18 cellular contexts compared by ENCODE assay signal in the genomic region with DNA sequence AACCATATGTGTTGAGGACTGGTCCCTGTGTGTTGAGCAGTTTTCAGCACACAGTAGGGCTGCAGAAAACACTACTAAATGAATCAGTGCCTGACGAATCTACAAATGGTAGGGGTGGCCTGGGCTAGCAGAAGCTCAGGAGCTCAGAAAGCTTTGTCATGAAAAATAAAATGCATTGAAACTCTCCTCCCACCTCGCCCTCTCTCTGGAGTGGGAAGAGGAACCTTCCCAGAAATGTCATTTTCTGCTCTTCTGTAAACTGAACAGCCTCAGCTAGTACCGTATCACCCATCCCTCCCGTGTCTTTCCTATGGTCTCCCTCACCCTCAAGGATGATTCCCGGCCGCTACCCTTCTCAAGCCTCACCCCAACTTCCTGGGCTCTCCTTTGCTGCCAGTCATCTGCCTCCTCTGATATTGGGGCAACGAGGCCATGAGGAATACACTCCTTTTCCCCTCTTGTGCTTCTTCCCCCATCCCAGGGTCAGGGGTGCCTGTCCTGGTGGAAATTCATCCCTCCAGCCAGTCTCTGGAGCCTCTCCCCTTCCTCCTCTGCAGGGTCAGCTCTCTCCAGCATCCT.
A peak's percentile ranks its signal among the peaks of the same experiment; 100 is the strongest.
DNase-seq lines count a peak whose midpoint lies in the region; ATAC-seq, FAIRE-seq and TF ChIP-seq lines count a peak whose summit lies in the region.
"Had no signal": no experiment of that assay in that cellular context is flagged by ENCODE, and none has a peak within 500 bp of the region (broad histone marks: within the 10 kb centered on the region; RNA-seq: fewer than 3 reads in every experiment).

No MANE protein-coding gene starts in this region.

- POLR2A ChIA-PET in H1 (lab: Charles Lee; ENCODE audit: partially characterized antibody), result no interaction called here

- 96% methylated on average over 7 of the region's 7 CpGs; no CpG with 5 or more reads in 1 of the 2 experiments for WGBS in H1 (ENCODE audit: extremely low coverage in 1 of 2, insufficient coverage in 1 of 2, insufficient read length in 1 of 2, insufficient replicate concordance in 2 of 2, low coverage in 1 of 2, low lambda C conversion rate in 2 of 2, missing lambda C conversion rate in 1 of 2), 2 experiments

- H3K27ac Mint-ChIP-seq in T-helper 17 cell, result peak overlapping the region; percentile 12
- H3K27ac Mint-ChIP-seq: CD14-positive monocyte; CD8-positive, alpha-beta T cell had no signal

- H3K23ac ChIP-seq in H1 (ENCODE audit: insufficient read length), result no peak overlapping the region

- H3K56ac ChIP-seq in H1 (replicated peaks; ENCODE audit: insufficient read length, low read depth, low read length), result no peak overlapping the region

- no peaks in the 10 kb centered on the region for H3K23me2 ChIP-seq in H1 (ENCODE audit: low read depth, low read length)

- 0 out of 2 replicates have a peak overlapping the region, but pooled peaks have one; percentile 28 for H3K18ac ChIP-seq in H1 (ENCODE audit: extremely low read depth, low read length)

- no peaks in the 10 kb centered on the region for H3K36me3 Mint-ChIP-seq in T-helper 17 cell (ENCODE audit: low read depth)
- H3K36me3 Mint-ChIP-seq: CD14-positive monocyte; CD8-positive, alpha-beta T cell had no signal

- H2BK12ac ChIP-seq in H1 (ENCODE audit: low read depth, low read length), result peak overlapping the region; percentile 70

- H3K4me3 ChIP-seq in H1 (ENCODE audit: extremely low read depth in 1 of 4, insufficient read depth in 2 of 4, low read depth in 3 of 4, low read length in 4 of 4) (no peak overlapping the region), gastrocnemius medialis (no peak overlapping the region)

- peaks cover 26% of the 10 kb centered on the region for H3K27me3 Mint-ChIP-seq in T-helper 17 cell

- H3K14ac ChIP-seq in H1 (ENCODE audit: insufficient read length), result no peak overlapping the region

- CTCF ChIA-PET in H1 (lab: Charles Lee; ENCODE audit: partially characterized antibody), result interaction anchor here (0.7 to 1.5 kb wide), 6 partner anchors 9 to 178 kb away, joined by 3 to 4 read pairs (median 3); no protein-coding TSS in a partner anchor

- DNase-seq in activated CD8-positive, alpha-beta memory T cell treated with anti-CD3 and anti-CD28 coated beads for 24 hours, result peak; percentile 17
- no peak for DNase-seq in activated CD8-positive, alpha-beta memory T cell treated with anti-CD3 and anti-CD28 coated beads, Interleukin-2, amount 50 U/mL, for 4 hours
- DNase-seq in T-helper 17 cell (no peak), H1 (ENCODE audit: low read depth in 1 of 2, low spot score in 2 of 2) (peak in 1 of 2 experiments; percentile 30), mucosa of gallbladder (ENCODE audit: low spot score) (peak; percentile 6), gastrocnemius medialis (no peak), DMS53 (lab: John Stamatoyannopoulos, UW) (no peak)
- DNase-seq: COR-L47, DMS153, DND-41, GF-D8 had no signal

- TF ChIP-seq RAD21 in H1 (IDR thresholded peaks at IDR 0.05 in 1 of 2, conservative IDR thresholded peaks at IDR 0.05 in 1 of 2; ENCODE audit: low read depth in 2 of 2, low read length in 2 of 2), result no peak

- no peak overlapping the region for H2BK120ac ChIP-seq in H1 (replicated peaks; ENCODE audit: low read depth, low read length)

- TF ChIP-seq POLR2A in H1 (IDR thresholded peaks at IDR 0.05; ENCODE audit: control extremely low read depth in 1 of 2, low read depth in 2 of 2, low read length in 2 of 2), result no peak
- no peak for TF ChIP-seq POLR2A in gastrocnemius medialis (IDR thresholded peaks at IDR 0.05)

- no peak overlapping the region for H3K4ac ChIP-seq in H1 (replicated peaks; ENCODE audit: insufficient read length, low read depth, low read length)

- H3K4me1 Mint-ChIP-seq in T-helper 17 cell, result no peaks in the 10 kb centered on the region
- H3K4me1 Mint-ChIP-seq: CD14-positive monocyte had no signal

- no peaks in the 10 kb centered on the region for H3K9me3 ChIP-seq in T-helper 17 cell (ENCODE audit: control insufficient read depth, low read length, poor library complexity, severe bottlenecking)
- peaks cover 3 to 7% of the 10 kb centered on the region in 2 experiments; a peak in 3 of 4 replicates for H3K9me3 ChIP-seq in H1 (ENCODE audit: insufficient read depth in 2 of 2, low read depth in 1 of 2, low read length in 1 of 2)
- no peaks in the 10 kb centered on the region for H3K9me3 ChIP-seq in gastrocnemius medialis

- H4K20me1 ChIP-seq in H1 (replicated peaks in 1 of 2; ENCODE audit: control insufficient read depth in 1 of 2, insufficient read depth in 2 of 2, low read length in 2 of 2), result no peaks in the 10 kb centered on the region

- FAIRE-seq in H1 (lab: Jason Lieb, UNC), result no peak
- FAIRE-seq: D721Med, GM19239, H54 had no signal

- no peak overlapping the region; the same call in 1 of the 2 replicates for H2BK20ac ChIP-seq in H1 (ENCODE audit: low read length)

- ATAC-seq in T-helper 17 cell, result no peak
- ATAC-seq in gastrocnemius medialis, result no peak
- ATAC-seq in GM21786 (IDR thresholded peaks at IDR 0.05; ENCODE audit: unreplicated experiment), result no peak
- ATAC-seq: CD8-positive, alpha-beta T cell had no signal

- no peak overlapping the region for H2AK5ac ChIP-seq in H1 (ENCODE audit: low read depth, low read length)

- TF ChIP-seq CTCF in H1 (IDR thresholded peaks at IDR 0.05; ENCODE audit: control extremely low read depth in 1 of 3, insufficient read depth in 1 of 3, low read depth in 1 of 3, low read length in 3 of 3), result no peak
- TF ChIP-seq CTCF in gastrocnemius medialis (IDR thresholded peaks at IDR 0.05 in 4 of 5, conservative IDR thresholded peaks at IDR 0.05 in 1 of 5), result no peak

- no peaks in the 10 kb centered on the region for H3K79me1 ChIP-seq in H1 (ENCODE audit: low read depth, low read length)

- no peak overlapping the region for H3K9ac ChIP-seq in H1 (replicated peaks in 1 of 4; ENCODE audit: extremely low read depth in 1 of 4, low read depth in 3 of 4, low read length in 3 of 4)

- H3K27ac ChIP-seq in H1 (ENCODE audit: low read depth, low read length), result no peak overlapping the region
- H3K27ac ChIP-seq in gastrocnemius medialis, result no peak overlapping the region
- H3K27ac ChIP-seq: 22Rv1 had no signal

- H3K4me3 Mint-ChIP-seq in T-helper 17 cell, result no peak overlapping the region
- H3K4me3 Mint-ChIP-seq: CD14-positive monocyte; CD8-positive, alpha-beta T cell had no signal

- H2BK15ac ChIP-seq in H1 (ENCODE audit: low read length), result no peak overlapping the region; the same call in 1 of the 2 replicates

- H4K8ac ChIP-seq in H1 (ENCODE audit: extremely low read depth, insufficient read depth, low read length), result no peak overlapping the region

- no peak overlapping the region for H4K5ac ChIP-seq in H1 (ENCODE audit: insufficient read length, low read depth, low read length)

- 0 out of 2 replicates have a peak overlapping the region, but pooled peaks have one; percentile 40 for H2BK5ac ChIP-seq in H1 (ENCODE audit: low read depth, low read length)

- no peak for TF ChIP-seq EP300 in H1 (IDR thresholded peaks at IDR 0.05; ENCODE audit: borderline replicate concordance in 1 of 2, low read depth in 2 of 2, low read length in 2 of 2)

- peaks cover 17 to 27% (median 21%) of the 10 kb centered on the region in 4 experiments; a peak in 6 of 7 replicates for H3K4me1 ChIP-seq in H1 (replicated peaks in 1 of 4; ENCODE audit: control insufficient read depth in 3 of 4, insufficient read depth in 4 of 4, low read length in 3 of 4)
- no peaks in the 10 kb centered on the region for H3K4me1 ChIP-seq in gastrocnemius medialis

- H3K36me3 ChIP-seq in H1 (ENCODE audit: control insufficient read depth in 2 of 4, insufficient read depth in 4 of 4, low read length in 3 of 4), result no peaks in the 10 kb centered on the region
- H3K36me3 ChIP-seq in gastrocnemius medialis, result no peaks in the 10 kb centered on the region

- H2AFZ ChIP-seq in H1 (ENCODE audit: low read length), result no peak overlapping the region

- no peak overlapping the region for H3K4me2 ChIP-seq in H1 (ENCODE audit: insufficient read depth in 1 of 2, low read depth in 2 of 2, low read length in 2 of 2)

- in situ Hi-C loops in gastrocnemius medialis (cut with MboI; ENCODE audit: low sequenced_read_pairs in 4 of 4), result no loop called here

- no peak overlapping the region for H4K91ac ChIP-seq in H1 (replicated peaks; ENCODE audit: insufficient read length, low read length)

- no peaks in the 10 kb centered on the region for H3K79me2 ChIP-seq in H1 (ENCODE audit: control insufficient read depth in 1 of 2, insufficient read depth in 2 of 2, low read length in 2 of 2)

- intact Hi-C loops in gastrocnemius medialis (cut with DNase I; ENCODE audit: low total_unique reads), result no loop called here

- peaks cover 0 to 3% (median 0%) of the 10 kb centered on the region in 4 experiments; a peak in 2 of 7 replicates for H3K27me3 ChIP-seq in H1 (replicated peaks in 1 of 4; ENCODE audit: control insufficient read depth in 3 of 4, extremely low read depth in 1 of 4, insufficient read depth in 3 of 4, low read length in 3 of 4)
- H3K27me3 ChIP-seq in gastrocnemius medialis, result peaks cover 0 to 4% (median 2%) of the 10 kb centered on the region in 3 donors

TF ChIP-seq in H1, 55 proteins besides CTCF, POLR2A, EP300 and RAD21 (continues in another document):
- TF ChIP-seq KDM5A (IDR thresholded peaks at IDR 0.05; ENCODE audit: low read length), result no peak
- TF ChIP-seq FOSL1 (IDR thresholded peaks at IDR 0.05; ENCODE audit: insufficient read depth, low read depth, low read length), result no peak
- no peak for TF ChIP-seq KDM4A (IDR thresholded peaks at IDR 0.05; ENCODE audit: low read depth, low read length, severe bottlenecking)

Comparison
In these comparisons a context has a peak if more than half of its experiments do, and no peak if none do; other contexts are left out.
1. DNase-seq: peak in activated CD8-positive, alpha-beta memory T cell treated with anti-CD3 and anti-CD28 coated beads for 24 hours (single experiment) and mucosa of gallbladder (single experiment); none in activated CD8-positive, alpha-beta memory T cell treated with anti-CD3 and anti-CD28 coated beads, Interleukin-2, amount 50 U/mL, for 4 hours (single experiment), T-helper 17 cell (0 of 3), gastrocnemius medialis (0 of 2) and DMS53 (single experiment).